In genomic region chr9:96038271-96038670, GRCh38 we compare ENCODE assay signal across 23 cellular contexts.
"Had no signal": no experiment of that assay in that cellular context is flagged by ENCODE, and none has a peak within 500 bp of the region (broad histone marks: within the 10 kb centered on the region; RNA-seq: fewer than 3 reads in every experiment).

No MANE protein-coding gene starts in this region.

- ATAC-seq: natural killer cell treated with Interleukin-12 subunit alpha and Interleukin-12 subunit beta and Interleukin-15 and Interleukin-18, amount 100 ng/mL, for 72 hours; pancreas; psoas muscle; right cardiac atrium; right lobe of liver; stimulated activated effector memory CD8-positive, alpha-beta T cell treated with anti-CD3 and anti-CD28 coated beads, Interleukin-12 subunit alpha, Interleukin-12 subunit beta, amount 100 ng/mL, for 72 hours; stimulated activated naive B cell treated with anti-CD40 and anti-IgM and Interleukin-4, amounts not matched to agents 10 μg/mL and 1 μg/mL and 100 μg/mL, for 72 hours had no signal

- H3K4me1 Mint-ChIP-seq: stimulated activated naive B cell treated with anti-CD40 and anti-IgM and Interleukin-4, amounts not matched to agents 10 μg/mL and 1 μg/mL and 100 μg/mL, for 72 hours had no signal

- H3K4me3 Mint-ChIP-seq: natural killer cell treated with Interleukin-12 subunit alpha and Interleukin-12 subunit beta and Interleukin-15 and Interleukin-18, amount 100 ng/mL, for 72 hours; nephron progenitor cell; neural crest cell; stimulated activated effector memory CD8-positive, alpha-beta T cell treated with anti-CD3 and anti-CD28 coated beads, Interleukin-12 subunit alpha, Interleukin-12 subunit beta, amount 100 ng/mL, for 72 hours; stimulated activated naive B cell treated with anti-CD40 and anti-IgM and Interleukin-4, amounts not matched to agents 10 μg/mL and 1 μg/mL and 100 μg/mL, for 72 hours; stimulated activated naive CD8-positive, alpha-beta T cell treated with anti-CD3 and anti-CD28 coated beads, Interleukin-15, Interleukin-2, amounts not matched to agents 100 ng/mL and 50 ng/mL, for 24 hours had no signal

- H3K36me3 Mint-ChIP-seq: stimulated activated effector memory CD8-positive, alpha-beta T cell treated with anti-CD3 and anti-CD28 coated beads, Interleukin-12 subunit alpha, Interleukin-12 subunit beta, amount 100 ng/mL, for 72 hours had no signal

- H3K27ac Mint-ChIP-seq: progenitor cell of endocrine pancreas; stimulated activated naive B cell treated with anti-CD40 and anti-IgM and Interleukin-4, amounts not matched to agents 10 μg/mL and 1 μg/mL and 100 μg/mL, for 72 hours had no signal

- H3K27me3 Mint-ChIP-seq: stimulated activated naive CD8-positive, alpha-beta T cell treated with anti-CD3 and anti-CD28 coated beads, Interleukin-15, Interleukin-2, amounts not matched to agents 100 ng/mL and 50 ng/mL, for 24 hours had no signal

- DNase-seq: nephron progenitor cell; nucleus accumbens; psoas muscle; right cardiac atrium; right lobe of liver; sigmoid colon; small intestine; stimulated activated CD4-positive, alpha-beta T cell treated with anti-CD3 and anti-CD28 coated beads, Interleukin-15, amount 100 ng/mL, for 24 hours; stimulated activated CD4-positive, alpha-beta T cell treated with anti-CD3 and anti-CD28 coated beads, Interleukin-2, amount 100 ng/mL, for 24 hours; stimulated activated CD4-positive, alpha-beta T cell treated with anti-CD3 and anti-CD28 coated beads, Interleukin-2, amount 100 ng/mL, for 48 hours; stimulated activated CD4-positive, alpha-beta T cell treated with anti-CD3 and anti-CD28 coated beads, Interleukin-4, amount 100 ng/mL, for 24 hours; stimulated activated naive B cell treated with anti-CD40 and anti-IgM and Interleukin-4, amounts not matched to agents 10 μg/mL and 1 μg/mL and 100 μg/mL, for 72 hours; stimulated activated naive CD4-positive, alpha-beta T cell treated with Interleukin-2 at 50 U/mL for 16 hours; stomach; thyroid gland; trophoblast cell; upper lobe of left lung had no signal
